In the genomic region with DNA sequence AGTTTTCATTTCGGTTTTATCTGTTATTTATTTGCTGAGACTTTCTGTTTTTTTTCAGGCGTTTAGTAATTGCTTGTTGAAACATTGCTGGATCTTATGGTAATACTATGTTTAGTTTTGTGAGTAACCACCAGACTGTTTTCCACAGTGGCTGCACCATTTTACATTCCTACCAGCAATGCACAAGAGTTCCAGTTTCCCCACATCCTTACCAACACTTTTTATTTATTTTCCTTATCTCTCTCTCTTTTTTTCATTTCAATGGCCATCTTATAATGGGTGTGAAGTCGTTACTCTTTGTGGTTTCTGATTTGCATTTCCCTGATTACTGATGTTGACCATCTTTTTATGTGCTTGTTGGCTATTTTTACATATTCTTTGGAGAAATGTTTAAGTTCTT, we compare ENCODE assay signal across 1 cellular context.
TF ChIP-seq lines count a peak whose summit lies in the region.

No MANE protein-coding gene starts in this region.

TF ChIP-seq in IMR-90, 13 proteins besides CTCF, POLR2A, EP300 and RAD21 (continued from another document):
- TF ChIP-seq SMC3 (IDR thresholded peaks at IDR 0.05; ENCODE audit: low read depth, low read length) = no peak
- TF ChIP-seq CEBPB (IDR thresholded peaks at IDR 0.05; ENCODE audit: low read depth, low read length) = no peak
- no peak for TF ChIP-seq CHD1 (IDR thresholded peaks at IDR 0.05; ENCODE audit: low read depth, low read length)
- TF ChIP-seq USF2 (IDR thresholded peaks at IDR 0.05; ENCODE audit: low read depth, low read length) = no peak
- TF ChIP-seq MXI1 (IDR thresholded peaks at IDR 0.05; ENCODE audit: borderline replicate concordance, low read depth, low read length) = no peak
- TF ChIP-seq ELK1 (IDR thresholded peaks at IDR 0.05; ENCODE audit: borderline replicate concordance, low read depth, low read length) = no peak
- TF ChIP-seq MAFK (IDR thresholded peaks at IDR 0.05; ENCODE audit: low read depth, low read length) = no peak
- TF ChIP-seq BHLHE40 (IDR thresholded peaks at IDR 0.05; ENCODE audit: low read depth, low read length) = no peak
- no peak for TF ChIP-seq RCOR1 (IDR thresholded peaks at IDR 0.05; ENCODE audit: insufficient replicate concordance, low read length)
